Comparison of ENCODE assay signal across 8 cellular contexts in the genomic region with DNA sequence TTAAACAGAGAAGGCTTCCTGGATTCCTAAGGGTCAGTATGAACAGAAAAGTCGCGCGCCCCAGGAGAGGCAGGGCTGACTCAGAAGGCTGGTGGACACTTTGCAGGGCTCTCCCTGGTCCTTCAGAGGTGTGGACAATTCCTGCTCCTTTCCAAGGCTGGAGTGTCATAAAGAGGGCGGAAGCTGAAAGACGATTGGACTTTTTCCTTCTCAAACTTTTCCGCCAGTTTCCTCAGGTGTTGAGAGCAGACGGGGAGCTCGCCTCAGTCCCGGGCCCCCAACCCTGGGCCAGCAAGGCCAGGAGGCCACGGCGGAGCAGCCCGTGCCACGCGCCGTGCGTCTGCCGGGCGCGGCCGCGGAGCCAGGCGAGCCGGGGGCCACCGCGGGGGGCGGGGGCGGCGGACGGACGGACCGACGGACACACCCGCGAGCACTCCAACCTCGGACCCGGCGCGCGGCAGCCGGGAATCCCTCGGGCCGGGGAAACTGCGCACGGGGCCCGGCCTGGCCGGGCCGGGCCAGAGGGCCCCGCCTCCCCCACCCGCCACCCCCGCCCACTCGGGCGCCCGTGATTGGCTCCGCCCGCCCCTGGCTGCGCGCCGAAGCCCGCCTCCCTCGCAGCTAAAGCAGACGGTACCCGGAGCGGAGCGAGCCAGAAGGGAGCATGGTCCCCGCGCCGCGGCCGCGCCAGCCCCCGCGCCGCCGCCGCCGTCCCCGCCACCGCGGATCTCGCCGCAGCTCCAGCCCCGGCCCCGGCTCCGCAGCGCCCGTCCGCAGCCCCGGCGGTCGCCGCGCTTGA. TPM values are rescaled to one million over a fixed set of nuclear protein-coding genes. Genes with fewer than 3 reads are reported as not detected.
DNase-seq lines count a peak whose midpoint lies in the region; ATAC-seq and TF ChIP-seq lines count a peak whose summit lies in the region.

Gene KLHL29 (plus strand): TSS at position 629 of the 799 bp plus-strand sequence. CDS start 177,018 bp downstream, outside the sequence.

- ATAC-seq in HG02610 (IDR thresholded peaks at IDR 0.05; ENCODE audit: unreplicated experiment): peak; percentile 68
- peak; percentile 68 to 81 (median 80) for ATAC-seq in right lobe of liver

- H3K27ac ChIP-seq in right lobe of liver: no peak within 1 kb of the TSS

- H3K4me1 ChIP-seq in right lobe of liver: peaks cover 0 to 17% (median 0%) of the 10 kb centered on the region in 4 donors

- no peak for TF ChIP-seq CTCF in right lobe of liver (IDR thresholded peaks at IDR 0.05)

- peak; percentile 78 for TF ChIP-seq POLR2A in right lobe of liver (IDR thresholded peaks at IDR 0.05)

- DNase-seq in DMS153 treated with DMSO at 0.1 percent for 48 hours (lab: John Stamatoyannopoulos, UW; ENCODE audit: unreplicated experiment) (peak; percentile 36), DMS153 (lab: John Stamatoyannopoulos, UW) (no peak), NCI-H1417 treated with DMSO at 0.1 percent for 48 hours (lab: John Stamatoyannopoulos, UW) (peak; percentile 28), dermis blood vessel endothelial cell (peak; percentile 82), right lobe of liver (peak; percentile 89 to 92 (median 90))
- DNase-seq in activated CD4-positive, alpha-beta T cell treated with anti-CD3 and anti-CD28 coated beads, Interleukin-2, amount 50 U/mL, for 1 hour: peak; percentile 69
- peak; percentile 76 to 78 for DNase-seq in stimulated activated CD4-positive, alpha-beta T cell treated with anti-CD3 and anti-CD28 coated beads, Interleukin-4, amount 100 ng/mL, for 4 hours

- H3K4me3 ChIP-seq in right lobe of liver: peak within 1 kb of the TSS; percentile 56 to 64 (median 59)

- H3K36me3 ChIP-seq in right lobe of liver: no peaks in the 10 kb centered on the region

- intact Hi-C loops in right lobe of liver (cut with DNase I): no loop called here

- peaks cover 0 to 4% of the 10 kb centered on the region in 2 donors for H3K27me3 ChIP-seq in right lobe of liver

- H3K9me3 ChIP-seq in right lobe of liver: no peaks in the 10 kb centered on the region

- 30% methylated on average over 10 of the region's 92 CpGs for WGBS in right lobe of liver (ENCODE audit: insufficient coverage, low coverage, low lambda C conversion rate, missing lambda C conversion rate)

RNA-seq across cellular contexts. Expression of gene KLHL29, which starts in this region (rescaled TPM):
- 3.7 and 5.8 TPM in 2 replicates for total RNA-seq in dermis blood vessel endothelial cell
- total RNA-seq in right lobe of liver: 10 to 100 TPM in 2 of 6 experiments, 1 to 10 TPM in 4; 1.2 to 10.2 (median 6.4) TPM
